ENCODE assay signal across 12 cellular contexts in the genomic region with DNA sequence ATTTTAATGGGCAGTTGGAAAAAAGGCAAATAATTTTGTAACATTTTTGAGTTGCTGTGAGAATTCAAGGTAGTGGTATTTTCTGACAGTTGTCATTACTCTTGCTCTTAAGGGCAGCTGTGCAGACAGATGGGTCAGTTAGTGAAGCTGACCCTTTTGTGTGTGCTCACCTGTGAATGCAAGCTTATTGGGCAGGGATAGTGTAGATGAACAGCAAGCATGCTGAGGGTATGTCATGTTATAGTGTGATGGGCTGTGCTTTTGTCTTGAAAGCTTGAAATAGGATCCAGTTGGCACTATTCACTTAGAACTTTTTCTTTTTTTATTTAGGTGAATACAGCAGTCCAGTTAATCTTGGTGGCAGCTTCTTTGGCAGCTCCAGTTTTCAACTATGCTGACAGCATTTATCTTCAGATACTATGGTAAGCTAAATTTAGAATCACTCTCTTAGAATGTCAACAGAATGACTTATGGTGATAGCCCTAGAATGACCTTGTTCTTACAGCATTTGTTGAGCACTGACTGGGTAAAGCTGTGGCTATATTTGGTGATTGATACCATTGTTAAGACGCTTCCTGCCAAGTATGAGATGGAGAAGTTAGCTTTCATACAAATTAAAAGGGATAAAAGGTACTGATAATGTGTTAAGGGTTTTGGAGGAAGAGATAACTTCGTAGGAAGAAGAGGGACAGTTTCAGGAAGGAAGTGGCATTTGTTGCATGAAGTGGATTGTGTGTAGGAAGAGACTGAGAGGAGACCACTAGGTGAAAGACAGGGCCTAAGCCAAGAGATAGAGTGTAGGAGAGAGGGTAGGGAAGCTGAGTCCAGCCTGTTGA. TPM values are rescaled to one million over a fixed set of nuclear protein-coding genes. Genes with fewer than 3 reads are reported as not detected.
DNase-seq lines count a peak whose midpoint lies in the region; ATAC-seq and TF ChIP-seq lines count a peak whose summit lies in the region.
"Had no signal": no experiment of that assay in that cellular context is flagged by ENCODE, and none has a peak within 500 bp of the region (broad histone marks: within the 10 kb centered on the region; RNA-seq: fewer than 3 reads in every experiment).

No MANE protein-coding gene starts in this region.

- intact Hi-C loops in Right ventricle myocardium inferior (cut with DNase I) (no loop called here), cardiac septum (cut with DNase I) (loop anchor here (1.0 to 2.0 kb wide), 2 partner anchors 26 to 40 kb away; no protein-coding TSS in a partner anchor)
- intact Hi-C loops in activated T-helper 2 cell treated with anti-CD3 and anti-CD28 coated beads, Interferon-gamma antibody, Interleukin-2, Interleukin-4, amounts not matched to agents 10 μg/mL and 5 μg/mL and 100 μg/mL, durations not matched to agents 14 hours and 24 hours and 36 hours (cut with micrococcal nuclease) = no loop called here

- H3K9me3 Mint-ChIP-seq in activated T-helper 2 cell treated with anti-CD3 and anti-CD28 coated beads, Interferon-gamma antibody, Interleukin-2, Interleukin-4, amounts not matched to agents 10 μg/mL and 5 μg/mL and 100 μg/mL, durations not matched to agents 14 hours and 24 hours and 36 hours = no peaks in the 10 kb centered on the region

- H3K36me3 ChIP-seq in right atrium auricular region = peaks cover 48% of the 10 kb centered on the region

- H3K27me3 ChIP-seq in right atrium auricular region = no peaks in the 10 kb centered on the region
- H3K27me3 ChIP-seq: BE2C had no signal

- DNase-seq in Right ventricle myocardium inferior (ENCODE audit: missing footprints) (no peak), cardiac septum (ENCODE audit: low spot score) (no peak), right atrium auricular region (ENCODE audit: low spot score) (no peak), stromal cell of bone marrow (ENCODE audit: low read depth) (peak; percentile 14), activated gamma-delta T cell (lab: John Stamatoyannopoulos, UW) (no peak), DMS79 (lab: John Stamatoyannopoulos, UW) (no peak)
- DNase-seq in activated T-helper 2 cell treated with anti-CD3 and anti-CD28 coated beads, Interferon-gamma antibody, Interleukin-2, Interleukin-4, amounts not matched to agents 10 μg/mL and 5 μg/mL and 100 μg/mL, durations not matched to agents 14 hours and 24 hours and 36 hours (ENCODE audit: low spot score) = no peak
- DNase-seq: activated effector memory CD4-positive, alpha-beta T cell treated with Interleukin-2 at 50 U/mL for 16 hours; BE2C; NCI-H1105 treated with DMSO at 0.1 percent for 48 hours; NCI-H82 had no signal

- no peak overlapping the region for H3K4me3 Mint-ChIP-seq in activated T-helper 2 cell treated with anti-CD3 and anti-CD28 coated beads, Interferon-gamma antibody, Interleukin-2, Interleukin-4, amounts not matched to agents 10 μg/mL and 5 μg/mL and 100 μg/mL, durations not matched to agents 14 hours and 24 hours and 36 hours (ENCODE audit: low read depth)

- peaks cover 0 to 47% of the 10 kb centered on the region in 2 donors for H3K4me1 ChIP-seq in right atrium auricular region
- H3K4me1 ChIP-seq: BE2C had no signal

- no peak for TF ChIP-seq CTCF in right atrium auricular region (IDR thresholded peaks at IDR 0.05)

- H3K27ac Mint-ChIP-seq in activated T-helper 2 cell treated with anti-CD3 and anti-CD28 coated beads, Interferon-gamma antibody, Interleukin-2, Interleukin-4, amounts not matched to agents 10 μg/mL and 5 μg/mL and 100 μg/mL, durations not matched to agents 14 hours and 24 hours and 36 hours = peak overlapping the region; percentile 67

- H3K4me3 ChIP-seq in right atrium auricular region = no peak overlapping the region

- no peaks in the 10 kb centered on the region for H3K9me3 ChIP-seq in right atrium auricular region
- H3K9me3 ChIP-seq: BE2C had no signal

- peaks cover 56% of the 10 kb centered on the region for H3K36me3 Mint-ChIP-seq in activated T-helper 2 cell treated with anti-CD3 and anti-CD28 coated beads, Interferon-gamma antibody, Interleukin-2, Interleukin-4, amounts not matched to agents 10 μg/mL and 5 μg/mL and 100 μg/mL, durations not matched to agents 14 hours and 24 hours and 36 hours (ENCODE audit: low read depth)

- ATAC-seq in Right ventricle myocardium inferior (peak; percentile 86), HG02623 (IDR thresholded peaks at IDR 0.05; ENCODE audit: unreplicated experiment) (no peak)

- H3K27me3 Mint-ChIP-seq in activated T-helper 2 cell treated with anti-CD3 and anti-CD28 coated beads, Interferon-gamma antibody, Interleukin-2, Interleukin-4, amounts not matched to agents 10 μg/mL and 5 μg/mL and 100 μg/mL, durations not matched to agents 14 hours and 24 hours and 36 hours (ENCODE audit: low read depth) = no peaks in the 10 kb centered on the region

- H3K4me1 Mint-ChIP-seq in activated T-helper 2 cell treated with anti-CD3 and anti-CD28 coated beads, Interferon-gamma antibody, Interleukin-2, Interleukin-4, amounts not matched to agents 10 μg/mL and 5 μg/mL and 100 μg/mL, durations not matched to agents 14 hours and 24 hours and 36 hours (ENCODE audit: low read depth) = peaks cover 8% of the 10 kb centered on the region

- peak overlapping the region; percentile 70 to 87 for H3K27ac ChIP-seq in right atrium auricular region

RNA-seq across cellular contexts. Expression of a gene that starts 19.5 kb away (rescaled TPM):
- total RNA-seq in Right ventricle myocardium inferior (0.46 TPM), cardiac septum (0.11 TPM), right atrium auricular region (10 to 100 TPM; 15.0 to 36.7 TPM)
- 0.11 TPM in 1 of 2 replicates, not detected in the other for total RNA-seq in activated T-helper 2 cell treated with anti-CD3 and anti-CD28 coated beads, Interferon-gamma antibody, Interleukin-2, Interleukin-4, amounts not matched to agents 10 μg/mL and 5 μg/mL and 100 μg/mL, durations not matched to agents 14 hours and 24 hours and 36 hours

RNA-seq across cellular contexts. Expression of a gene that starts 28.4 kb away (rescaled TPM):
- total RNA-seq in Right ventricle myocardium inferior (104 TPM), cardiac septum (79.2 TPM), right atrium auricular region (10 to 100 TPM; 49.4 to 67.9 TPM)
- 52.1 TPM in 2 replicates for total RNA-seq in activated T-helper 2 cell treated with anti-CD3 and anti-CD28 coated beads, Interferon-gamma antibody, Interleukin-2, Interleukin-4, amounts not matched to agents 10 μg/mL and 5 μg/mL and 100 μg/mL, durations not matched to agents 14 hours and 24 hours and 36 hours

Comparison
In these comparisons a context has a peak if more than half of its experiments do, and no peak if none do; other contexts are left out.
1. RNA of a gene that starts 19.5 kb away (total RNA-seq): 15.0 to 36.7 TPM in right atrium auricular region; 0.46 TPM in Right ventricle myocardium inferior (single experiment), 0.11 TPM in cardiac septum (single experiment) and 0.11 TPM in activated T-helper 2 cell treated with anti-CD3 and anti-CD28 coated beads, Interferon-gamma antibody, Interleukin-2, Interleukin-4, amounts not matched to agents 10 μg/mL and 5 μg/mL and 100 μg/mL, durations not matched to agents 14 hours and 24 hours and 36 hours; every median in the first group is over 10 times any median in the second.